Comparison of ENCODE assay signal across 28 cellular contexts in the genomic region with DNA sequence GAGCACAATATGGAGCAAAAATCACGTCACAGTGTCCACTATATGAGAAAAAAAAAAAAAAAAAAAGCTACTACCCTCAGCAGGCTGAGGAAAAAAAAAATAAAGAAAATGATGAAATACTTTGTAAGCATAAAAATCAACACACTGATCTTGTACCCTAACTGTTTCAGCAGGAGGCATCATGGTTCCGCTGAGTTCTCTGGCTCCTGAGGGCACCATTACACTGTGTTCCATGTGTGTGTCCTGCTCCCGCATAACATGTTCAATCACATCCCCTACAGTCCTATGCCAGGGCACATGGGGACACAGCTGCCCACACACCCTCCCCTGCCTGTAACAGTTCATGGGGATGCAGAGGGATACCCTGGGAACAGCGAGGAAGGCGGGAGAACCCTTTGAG.
"Had no signal": no experiment of that assay in that cellular context is flagged by ENCODE, and none has a peak within 500 bp of the region (broad histone marks: within the 10 kb centered on the region; RNA-seq: fewer than 3 reads in every experiment).

No MANE protein-coding gene starts in this region.

- H3K4me2 ChIP-seq: hepatocyte had no signal

- H2AFZ ChIP-seq: hepatocyte had no signal

- H3K27ac Mint-ChIP-seq: activated CD8-positive, alpha-beta T cell treated with anti-CD3 and anti-CD28 coated beads, Interleukin-2, amount 10 ng/mL, durations not matched to agents 7 days and 5 days; activated T-helper 17 cell treated with anti-CD3 and anti-CD28 coated beads, Interleukin-2, amount 50 U/mL, for 72 hours; immature natural killer cell; stimulated activated naive B cell treated with anti-CD40 and anti-IgM and Interleukin-4, amounts not matched to agents 10 μg/mL and 1 μg/mL and 100 μg/mL, for 72 hours; T-cell had no signal

- H3K36me3 ChIP-seq: adrenal gland, ascending aorta, brain microvascular endothelial cell, colonic mucosa, neutrophil, pancreas, upper lobe of left lung had no signal

- H3K9me3 ChIP-seq: adrenal gland, ascending aorta, colonic mucosa, neutrophil, pancreas, psoas muscle, testis, upper lobe of left lung had no signal

- H3K79me2 ChIP-seq: hepatocyte had no signal

- H3K9me3 Mint-ChIP-seq: activated naive CD4-positive, alpha-beta T cell treated with anti-CD3 and anti-CD28 coated beads, Interleukin-2, amount 50 U/mL, for 72 hours; activated T-helper 17 cell treated with anti-CD3 and anti-CD28 coated beads, Interleukin-2, amount 50 U/mL, for 72 hours; immature natural killer cell; natural killer cell; stimulated activated naive B cell treated with anti-CD40 and anti-IgM and Interleukin-4, amounts not matched to agents 10 μg/mL and 1 μg/mL and 100 μg/mL, for 72 hours; T-cell had no signal

- DNase-seq: activated CD4-positive, alpha-beta T cell treated with anti-CD3 and anti-CD28 coated beads for 1 hour; activated CD4-positive, alpha-beta T cell treated with anti-CD3 and anti-CD28 coated beads, Interleukin-2, amount 50 U/mL, for 1 hour; activated CD8-positive, alpha-beta T cell treated with anti-CD3 and anti-CD28 coated beads, Interleukin-2, amount 10 ng/mL, durations not matched to agents 7 days and 5 days; adrenal gland; brain microvascular endothelial cell; central memory CD4-positive, alpha-beta T cell; colonic mucosa; foreskin melanocyte; glutamatergic neuron; immature natural killer cell; natural killer cell; pancreas; psoas muscle; right cardiac atrium; stimulated activated CD4-positive, alpha-beta T cell treated with anti-CD3 and anti-CD28 coated beads, Interleukin-15, amount 100 ng/mL, for 24 hours; stimulated activated CD8-positive, alpha-beta memory T cell treated with anti-CD3 and anti-CD28 coated beads, Interleukin-4, amount 100 ng/mL, for 48 hours; stimulated activated naive B cell treated with anti-CD40 and anti-IgM and Interleukin-4, amounts not matched to agents 10 μg/mL and 1 μg/mL and 100 μg/mL, for 72 hours; T-cell; testis; upper lobe of left lung had no signal

- ATAC-seq: activated CD8-positive, alpha-beta T cell treated with anti-CD3 and anti-CD28 coated beads, Interleukin-2, amount 10 ng/mL, durations not matched to agents 7 days and 5 days; activated naive CD4-positive, alpha-beta T cell treated with anti-CD3 and anti-CD28 coated beads, Interleukin-2, amount 50 U/mL, for 72 hours; activated T-helper 17 cell treated with anti-CD3 and anti-CD28 coated beads, Interleukin-2, amount 50 U/mL, for 72 hours; left lobe of liver; natural killer cell; pancreas; stimulated activated naive B cell treated with anti-CD40 and anti-IgM and Interleukin-4, amounts not matched to agents 10 μg/mL and 1 μg/mL and 100 μg/mL, for 72 hours; T-cell had no signal

- H3K27ac ChIP-seq: adrenal gland, ascending aorta, brain microvascular endothelial cell, colonic mucosa, hepatocyte, neutrophil, pancreas, psoas muscle, testis had no signal

- H3K27me3 Mint-ChIP-seq: activated T-helper 17 cell treated with anti-CD3 and anti-CD28 coated beads, Interleukin-2, amount 50 U/mL, for 72 hours; stimulated activated naive B cell treated with anti-CD40 and anti-IgM and Interleukin-4, amounts not matched to agents 10 μg/mL and 1 μg/mL and 100 μg/mL, for 72 hours; T-cell had no signal

- H3K4me3 ChIP-seq: adrenal gland, ascending aorta, colonic mucosa, hepatocyte, lung, pancreas, psoas muscle, skin epidermis, testis, upper lobe of left lung had no signal

- H3K4me1 ChIP-seq: adrenal gland, ascending aorta, colonic mucosa, pancreas, psoas muscle, testis had no signal

- H3K36me3 Mint-ChIP-seq: natural killer cell had no signal

- H3K4me3 Mint-ChIP-seq: activated CD8-positive, alpha-beta T cell treated with anti-CD3 and anti-CD28 coated beads, Interleukin-2, amount 10 ng/mL, durations not matched to agents 7 days and 5 days; activated T-helper 17 cell treated with anti-CD3 and anti-CD28 coated beads, Interleukin-2, amount 50 U/mL, for 72 hours; immature natural killer cell; natural killer cell; stimulated activated naive B cell treated with anti-CD40 and anti-IgM and Interleukin-4, amounts not matched to agents 10 μg/mL and 1 μg/mL and 100 μg/mL, for 72 hours; T-cell had no signal

- H3K4me1 Mint-ChIP-seq: immature natural killer cell; stimulated activated naive B cell treated with anti-CD40 and anti-IgM and Interleukin-4, amounts not matched to agents 10 μg/mL and 1 μg/mL and 100 μg/mL, for 72 hours had no signal

- H3K27me3 ChIP-seq: adrenal gland, ascending aorta, brain microvascular endothelial cell, colonic mucosa, hepatocyte, pancreas, testis, upper lobe of left lung had no signal
